Comparison of ENCODE assay signal across 2 cellular contexts in genomic region chr4:1038948-1039492, GRCh38.
TF ChIP-seq lines count a peak whose summit lies in the region.

No MANE protein-coding gene starts in this region.

TF ChIP-seq in A549, 52 proteins besides CTCF, POLR2A, EP300 and RAD21:
- TF ChIP-seq ELK1 (IDR thresholded peaks at IDR 0.05; ENCODE audit: low read depth, low read length) (no peak), KDM1A (IDR thresholded peaks at IDR 0.05; ENCODE audit: low read depth) (no peak), ZSCAN20 (CRISPR knock-in tag; IDR thresholded peaks at IDR 0.05) (no peak), FOSB (CRISPR knock-in tag; IDR thresholded peaks at IDR 0.05) (no peak), MAX (IDR thresholded peaks at IDR 0.05) (no peak), ATOH8 (CRISPR knock-in tag; IDR thresholded peaks at IDR 0.05; ENCODE audit: low read depth) (no peak), TFCP2L1 (CRISPR knock-in tag; IDR thresholded peaks at IDR 0.05) (no peak), CBX2 (IDR thresholded peaks at IDR 0.05; ENCODE audit: borderline replicate concordance, low read depth) (no peak), HES2 (IDR thresholded peaks at IDR 0.05) (no peak), RFX5 (IDR thresholded peaks at IDR 0.05) (no peak), BCL3 (IDR thresholded peaks at IDR 0.05) (no peak), ZFP36 (IDR thresholded peaks at IDR 0.05; ENCODE audit: borderline replicate concordance, partially characterized antibody) (no peak), CHD2 (IDR thresholded peaks at IDR 0.05; ENCODE audit: low read length, partially characterized antibody) (no peak), ZC3H11A (IDR thresholded peaks at IDR 0.05) (no peak), HOXB13 (CRISPR knock-in tag; IDR thresholded peaks at IDR 0.05; ENCODE audit: low read depth) (no peak), JUN (IDR thresholded peaks at IDR 0.05) (no peak), JUNB (IDR thresholded peaks at IDR 0.05) (no peak), GATA3 (IDR thresholded peaks at IDR 0.05; ENCODE audit: borderline replicate concordance) (no peak), KDM5A (IDR thresholded peaks at IDR 0.05) (no peak), MAZ (IDR thresholded peaks at IDR 0.05; ENCODE audit: borderline replicate concordance, low read depth, low read length) (no peak)

TF ChIP-seq in H1, 55 proteins besides CTCF, POLR2A, EP300 and RAD21:
- TF ChIP-seq SP1 (IDR thresholded peaks at IDR 0.05; ENCODE audit: low read depth, low read length) = no peak
- TF ChIP-seq SAP30 (IDR thresholded peaks at IDR 0.05; ENCODE audit: insufficient read depth, insufficient replicate concordance, low read length) = no peak
- TF ChIP-seq KDM5A (IDR thresholded peaks at IDR 0.05; ENCODE audit: low read length) = no peak
- TF ChIP-seq BCL11A (IDR thresholded peaks at IDR 0.05; ENCODE audit: low read depth in 2 of 2, low read length in 2 of 2) = no peak
- no peak for TF ChIP-seq BRCA1 (IDR thresholded peaks at IDR 0.05; ENCODE audit: low read depth, low read length)
- TF ChIP-seq RXRA (IDR thresholded peaks at IDR 0.05; ENCODE audit: insufficient read depth, low read depth, low read length) = no peak
- no peak for TF ChIP-seq MAX (IDR thresholded peaks at IDR 0.05)
- TF ChIP-seq KDM4A (IDR thresholded peaks at IDR 0.05; ENCODE audit: low read depth, low read length, severe bottlenecking) = no peak
- no peak for TF ChIP-seq ASH2L (IDR thresholded peaks at IDR 0.05; ENCODE audit: low read length)
- TF ChIP-seq ZNF274 (IDR thresholded peaks at IDR 0.05; ENCODE audit: borderline replicate concordance, extremely low read depth, low read length) = no peak
- TF ChIP-seq GTF2F1 (IDR thresholded peaks at IDR 0.05; ENCODE audit: borderline replicate concordance, low read depth, low read length) = no peak
- TF ChIP-seq SP2 (IDR thresholded peaks at IDR 0.05; ENCODE audit: low read length) = no peak
- no peak for TF ChIP-seq HDAC2 (IDR thresholded peaks at IDR 0.05; ENCODE audit: borderline replicate concordance in 1 of 2, low read depth in 2 of 2, low read length in 2 of 2)
- TF ChIP-seq SP4 (IDR thresholded peaks at IDR 0.05; ENCODE audit: low read length) = no peak
- no peak for TF ChIP-seq HDAC6 (IDR thresholded peaks at IDR 0.05; ENCODE audit: low read depth, low read length)
- no peak for TF ChIP-seq CBX8 (IDR thresholded peaks at IDR 0.05; ENCODE audit: borderline replicate concordance, low read depth, low read length)
- TF ChIP-seq BACH1 (IDR thresholded peaks at IDR 0.05; ENCODE audit: low read length) = no peak
- no peak for TF ChIP-seq EZH2 (IDR thresholded peaks at IDR 0.05; ENCODE audit: low read depth, low read length, severe bottlenecking)
- TF ChIP-seq JUND (IDR thresholded peaks at IDR 0.05; ENCODE audit: low read length) = no peak
TF ChIP-seq in H1: peak in this region for 0.
